In genomic region chr7:40700653-40701475, GRCh38 we compare ENCODE assay signal across 1 cellular context.
TF ChIP-seq lines count a peak whose summit lies in the region.

No MANE protein-coding gene starts in this region.

TF ChIP-seq in H1, 55 proteins besides CTCF, POLR2A, EP300 and RAD21:
- TF ChIP-seq SIX5 (IDR thresholded peaks at IDR 0.05; ENCODE audit: low read depth, low read length) = no peak
